ENCODE assay signal across 8 cellular contexts in the genomic region with DNA sequence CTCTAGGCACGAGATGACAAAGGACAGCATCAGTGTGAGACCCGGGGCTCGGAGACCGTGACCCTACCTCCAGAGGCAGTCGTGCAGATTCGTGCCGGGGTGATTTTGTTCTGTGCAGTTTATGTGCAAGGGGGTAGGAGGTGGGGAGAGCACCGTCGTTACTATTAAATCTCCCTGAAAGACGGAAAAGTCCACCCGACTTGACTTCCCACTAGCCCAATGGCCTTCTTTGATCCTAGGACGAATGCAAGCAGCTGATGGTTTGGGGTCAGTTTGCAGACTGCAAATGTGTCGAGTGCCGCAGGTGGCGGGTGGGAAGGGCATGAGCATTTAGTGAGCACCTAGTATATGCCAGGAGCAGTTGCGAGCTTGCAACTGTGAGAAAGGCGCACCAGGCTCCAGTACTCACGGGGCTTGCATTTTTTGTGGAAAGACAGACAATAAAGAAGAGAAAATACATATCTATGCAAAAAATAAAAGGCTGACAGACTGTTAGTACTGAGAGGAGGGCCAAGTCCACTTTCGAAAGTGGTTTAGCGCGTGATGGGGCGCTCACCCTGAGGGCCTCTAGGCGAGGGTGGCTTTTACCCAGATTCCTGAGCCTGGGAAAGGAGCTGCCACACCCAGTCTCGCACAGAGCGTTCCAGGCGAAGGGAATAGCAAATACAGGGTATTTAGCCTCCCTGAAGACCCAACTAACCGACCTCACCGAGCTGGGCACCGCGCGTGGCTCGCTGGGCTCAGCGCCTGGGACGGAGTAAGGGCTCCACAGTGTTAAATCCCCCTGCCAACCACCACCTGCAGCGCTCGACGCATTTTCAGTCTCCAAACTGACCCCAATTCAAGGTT. TPM values are rescaled to one million over a fixed set of nuclear protein-coding genes. Genes with fewer than 3 reads are reported as not detected.
DNase-seq lines count a peak whose midpoint lies in the region; ATAC-seq and TF ChIP-seq lines count a peak whose summit lies in the region.

No MANE protein-coding gene starts in this region.

- peaks cover 37% of the 10 kb centered on the region for H3K79me2 ChIP-seq in fibroblast of lung (ENCODE audit: control insufficient read depth, insufficient read depth, low read length)

- peak overlapping the region; percentile 97 for H3K4me2 ChIP-seq in fibroblast of lung (ENCODE audit: extremely low read depth, insufficient read depth, low read length)

- CTCF ChIA-PET in CD8-positive, alpha-beta T cell (lab: Charles Lee), result interaction anchor here (0.6 to 4.5 kb wide), 11 partner anchors 8 to 1453 kb away, joined by 3 to 18 read pairs (median 5); no protein-coding TSS in a partner anchor

- peak; percentile 16 for ATAC-seq in CD8-positive, alpha-beta T cell
- ATAC-seq in GM21367 (IDR thresholded peaks at IDR 0.05; ENCODE audit: unreplicated experiment), result peak; percentile 14
- no peak for ATAC-seq in GM18519 (IDR thresholded peaks at IDR 0.05; ENCODE audit: low FRiP score, unreplicated experiment)

- H3K9me3 ChIP-seq in CD8-positive, alpha-beta T cell (ENCODE audit: low read length), result no peaks in the 10 kb centered on the region
- no peaks in the 10 kb centered on the region for H3K9me3 ChIP-seq in fibroblast of lung (ENCODE audit: control insufficient read depth, insufficient read depth, low read depth, low read length)

- H3K36me3 Mint-ChIP-seq in CD8-positive, alpha-beta T cell, result peaks cover 8% of the 10 kb centered on the region
- peaks cover 18% of the 10 kb centered on the region for H3K36me3 Mint-ChIP-seq in activated CD4-positive, alpha-beta T cell treated with anti-CD3 and anti-CD28 coated beads, Interleukin-2, amount 10 ng/mL, durations not matched to agents 24 days and 14 days (ENCODE audit: low read depth)
- H3K36me3 Mint-ChIP-seq in nephron progenitor cell (ENCODE audit: low read depth), result no peaks in the 10 kb centered on the region

- H3K9me3 Mint-ChIP-seq in CD8-positive, alpha-beta T cell, result no peaks in the 10 kb centered on the region
- H3K9me3 Mint-ChIP-seq in activated CD4-positive, alpha-beta T cell treated with anti-CD3 and anti-CD28 coated beads, Interleukin-2, amount 10 ng/mL, durations not matched to agents 24 days and 14 days, result no peaks in the 10 kb centered on the region
- peaks cover 19% of the 10 kb centered on the region for H3K9me3 Mint-ChIP-seq in nephron progenitor cell

- POLR2A ChIA-PET in CD8-positive, alpha-beta T cell (lab: Charles Lee), result interaction anchor here (0.7 to 2.3 kb wide), 12 partner anchors 9 to 168 kb away, joined by 3 to 10 read pairs (median 4); no protein-coding TSS in a partner anchor

- intact Hi-C loops in CD8-positive, alpha-beta T cell (cut with DNase I, micrococcal nuclease), result loop anchor here (1.0 to 10.0 kb wide), 9 partner anchors 47 to 974 kb away; a partner anchor contains a TSS
- intact Hi-C loops in activated CD4-positive, alpha-beta T cell treated with anti-CD3 and anti-CD28 coated beads, Interleukin-2, amount 10 ng/mL, durations not matched to agents 24 days and 14 days (cut with micrococcal nuclease), result loop anchor here (1.0 to 5.0 kb wide), 10 partner anchors 15 to 406 kb away; a partner anchor contains a TSS

- peak overlapping the region; percentile 70 for H2AFZ ChIP-seq in fibroblast of lung (ENCODE audit: low read length)

- H3K4me1 Mint-ChIP-seq in CD8-positive, alpha-beta T cell (ENCODE audit: low read depth), result peaks cover 49% of the 10 kb centered on the region
- H3K4me1 Mint-ChIP-seq in activated CD4-positive, alpha-beta T cell treated with anti-CD3 and anti-CD28 coated beads, Interleukin-2, amount 10 ng/mL, durations not matched to agents 24 days and 14 days, result peaks cover 47% of the 10 kb centered on the region
- peaks cover 26% of the 10 kb centered on the region for H3K4me1 Mint-ChIP-seq in nephron progenitor cell

- H3K36me3 ChIP-seq in CD8-positive, alpha-beta T cell (ENCODE audit: insufficient read depth, low read length), result no peaks in the 10 kb centered on the region
- H3K36me3 ChIP-seq in fibroblast of lung (ENCODE audit: control insufficient read depth, insufficient read depth, low read length), result no peaks in the 10 kb centered on the region

- no peaks in the 10 kb centered on the region for H3K27me3 Mint-ChIP-seq in CD8-positive, alpha-beta T cell (ENCODE audit: low read depth)
- no peaks in the 10 kb centered on the region for H3K27me3 Mint-ChIP-seq in activated CD4-positive, alpha-beta T cell treated with anti-CD3 and anti-CD28 coated beads, Interleukin-2, amount 10 ng/mL, durations not matched to agents 24 days and 14 days
- H3K27me3 Mint-ChIP-seq in nephron progenitor cell (ENCODE audit: low read depth, poor library complexity), result peaks cover 76% of the 10 kb centered on the region

- no peaks in the 10 kb centered on the region for H3K27me3 ChIP-seq in CD8-positive, alpha-beta T cell (ENCODE audit: insufficient read depth, low read length)
- no peaks in the 10 kb centered on the region for H3K27me3 ChIP-seq in fibroblast of lung (ENCODE audit: control insufficient read depth, insufficient read depth, low read length)

- TF ChIP-seq CTCF in CD8-positive, alpha-beta T cell (IDR thresholded peaks at IDR 0.05), result no peak
- TF ChIP-seq CTCF in fibroblast of lung (conservative IDR thresholded peaks at IDR 0.05 in 1 of 2, IDR thresholded peaks at IDR 0.05 in 1 of 2; ENCODE audit: low read depth in 1 of 2, low read length in 2 of 2) (no peak), nephron progenitor cell (IDR thresholded peaks at IDR 0.05) (no peak)

- H3K27ac Mint-ChIP-seq in CD8-positive, alpha-beta T cell, result peak overlapping the region; percentile 81
- peak overlapping the region; percentile 96 for H3K27ac Mint-ChIP-seq in activated CD4-positive, alpha-beta T cell treated with anti-CD3 and anti-CD28 coated beads, Interleukin-2, amount 10 ng/mL, durations not matched to agents 24 days and 14 days
- no peak overlapping the region for H3K27ac Mint-ChIP-seq in nephron progenitor cell

- peak overlapping the region; percentile 81 for H3K9ac ChIP-seq in fibroblast of lung (ENCODE audit: insufficient read depth, low read length)

- H4K20me1 ChIP-seq in fibroblast of lung (ENCODE audit: control insufficient read depth, extremely low read depth, insufficient read depth, low read length), result no peaks in the 10 kb centered on the region

- H3K4me3 Mint-ChIP-seq in CD8-positive, alpha-beta T cell, result peak overlapping the region; percentile 97
- peak overlapping the region; percentile 96 for H3K4me3 Mint-ChIP-seq in activated CD4-positive, alpha-beta T cell treated with anti-CD3 and anti-CD28 coated beads, Interleukin-2, amount 10 ng/mL, durations not matched to agents 24 days and 14 days
- H3K4me3 Mint-ChIP-seq in nephron progenitor cell, result peak overlapping the region; percentile 93

- peak overlapping the region; percentile 42 for H3K27ac ChIP-seq in CD8-positive, alpha-beta T cell (ENCODE audit: low read depth, low read length)
- peak overlapping the region; percentile 94 for H3K27ac ChIP-seq in fibroblast of lung (ENCODE audit: insufficient read depth, low read length)

- H3K4me1 ChIP-seq in CD8-positive, alpha-beta T cell (ENCODE audit: insufficient read depth, low read length), result peaks cover 31% of the 10 kb centered on the region
- peaks cover 8% of the 10 kb centered on the region for H3K4me1 ChIP-seq in fibroblast of lung (ENCODE audit: control insufficient read depth, extremely low read depth, insufficient read depth, low read length)

- DNase-seq in CD8-positive, alpha-beta T cell, result peak in 3 of 7 experiments; percentile 17 to 24 (median 23)
- peak in 48 of 76 experiments; percentile 7 to 81 (median 46) for DNase-seq in HUDEP-2 (lab: John Stamatoyannopoulos, UW; ENCODE audit: unreplicated experiment in 76 of 76)
- no peak for DNase-seq in activated CD4-positive, alpha-beta T cell treated with anti-CD3 and anti-CD28 coated beads, Interleukin-2, amount 10 ng/mL, durations not matched to agents 24 days and 14 days
- peak; percentile 45 to 74 for DNase-seq in fibroblast of lung (ENCODE audit: low read depth in 2 of 2)
- DNase-seq in nephron progenitor cell, result peak; percentile 8
- no peak for DNase-seq in D341Med (ENCODE audit: low spot score)

- H3K4me3 ChIP-seq in CD8-positive, alpha-beta T cell (ENCODE audit: low read depth, low read length), result peak overlapping the region; percentile 82
- peak overlapping the region; percentile 66 to 85 (median 72) for H3K4me3 ChIP-seq in fibroblast of lung (replicated peaks in 1 of 4; ENCODE audit: control extremely low read depth in 1 of 4, insufficient read depth in 1 of 4, low read depth in 3 of 4, low read length in 4 of 4)

RNA-seq across cellular contexts. Expression of a gene that starts 0.9 kb away (rescaled TPM):
- total RNA-seq in CD8-positive, alpha-beta T cell, result 10 to 100 TPM; 12.0 to 13.8 TPM
- 93.7 and 93.8 TPM in 2 replicates for total RNA-seq in activated CD4-positive, alpha-beta T cell treated with anti-CD3 and anti-CD28 coated beads, Interleukin-2, amount 10 ng/mL, durations not matched to agents 24 days and 14 days
- 22.6 and 70.2 TPM in 2 replicates for total RNA-seq in fibroblast of lung
- polyA plus RNA-seq in fibroblast of lung, result 22.7 and 38.2 TPM in 2 replicates
- 14.4 and 25.6 TPM in 2 replicates for polyA plus RNA-seq in fibroblast of lung (2012)
- polyA minus RNA-seq in fibroblast of lung (ENCODE audit: low replicate concordance), result 8.6 and 29.1 TPM in 2 replicates

Comparison
In these comparisons a context has a peak if more than half of its experiments do, and no peak if none do; other contexts are left out.
1. DNase-seq: peak in HUDEP-2 (48 of 76), fibroblast of lung (2 of 2) and nephron progenitor cell (single experiment); none in activated CD4-positive, alpha-beta T cell treated with anti-CD3 and anti-CD28 coated beads, Interleukin-2, amount 10 ng/mL, durations not matched to agents 24 days and 14 days (single experiment) and D341Med (single experiment).
2. Peak in every context shown above with its lines, with median percentiles within 50 percentile points of each other: H3K4me3 Mint-ChIP-seq.